Comparison of ENCODE assay signal across 24 cellular contexts in the genomic region with DNA sequence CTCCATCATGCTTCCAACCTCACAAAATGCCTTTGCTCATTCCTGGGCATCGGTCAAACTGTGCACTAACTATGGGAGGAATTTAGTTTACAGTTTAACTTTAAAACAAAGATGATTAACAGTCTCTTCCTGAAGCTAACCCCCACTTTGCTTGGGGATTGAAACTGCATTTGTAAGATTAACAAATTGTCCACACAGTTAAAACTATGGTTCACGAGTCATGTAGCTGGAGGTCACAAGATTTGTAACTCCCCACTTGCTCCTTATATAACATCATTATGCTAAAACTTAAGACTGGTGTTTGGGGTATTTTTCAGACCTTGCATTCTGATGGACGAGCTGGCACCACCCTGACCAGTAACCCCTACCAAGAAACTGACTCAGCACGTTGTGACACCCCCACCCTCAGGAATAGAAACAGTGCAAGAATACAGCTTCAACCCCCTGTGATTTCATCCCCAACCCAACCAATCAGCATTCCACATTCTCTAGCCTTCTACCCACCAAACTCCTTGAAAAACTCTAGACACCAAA.
A peak's percentile ranks its signal among the peaks of the same experiment; 100 is the strongest.
DNase-seq lines count a peak whose midpoint lies in the region; ATAC-seq, FAIRE-seq and TF ChIP-seq lines count a peak whose summit lies in the region.
"Had no signal": no experiment of that assay in that cellular context is flagged by ENCODE, and none has a peak within 500 bp of the region (broad histone marks: within the 10 kb centered on the region; RNA-seq: fewer than 3 reads in every experiment).

No MANE protein-coding gene starts in this region.

- TF ChIP-seq EP300 in H1 (IDR thresholded peaks at IDR 0.05; ENCODE audit: borderline replicate concordance in 1 of 2, low read depth in 2 of 2, low read length in 2 of 2), result no peak

- no peak for TF ChIP-seq RAD21 in H1 (IDR thresholded peaks at IDR 0.05 in 1 of 2, conservative IDR thresholded peaks at IDR 0.05 in 1 of 2; ENCODE audit: low read depth in 2 of 2, low read length in 2 of 2)

- H3K9me3 Mint-ChIP-seq in activated naive CD8-positive, alpha-beta T cell treated with anti-CD3 and anti-CD28 coated beads for 36 hours, result no peaks in the 10 kb centered on the region
- no peaks in the 10 kb centered on the region for H3K9me3 Mint-ChIP-seq in activated naive CD8-positive, alpha-beta T cell treated with anti-CD3 and anti-CD28 coated beads, Interleukin-2, amount 50 U/mL, for 24 hours
- no peaks in the 10 kb centered on the region for H3K9me3 Mint-ChIP-seq in activated T-cell treated with anti-CD3 and anti-CD28 coated beads, Interleukin-2, amount 50 U/mL, for 24 hours
- H3K9me3 Mint-ChIP-seq: activated CD8-positive, alpha-beta T cell treated with anti-CD3 and anti-CD28 coated beads for 36 hours; CD4-positive, alpha-beta memory T cell; endodermal cell; immature natural killer cell; T-cell; WTC11 had no signal

- no peaks in the 10 kb centered on the region for H3K23me2 ChIP-seq in H1 (ENCODE audit: low read depth, low read length)

- peak overlapping the region; percentile 57 for H3K27ac Mint-ChIP-seq in activated naive CD8-positive, alpha-beta T cell treated with anti-CD3 and anti-CD28 coated beads for 36 hours
- no peak overlapping the region for H3K27ac Mint-ChIP-seq in activated naive CD8-positive, alpha-beta T cell treated with anti-CD3 and anti-CD28 coated beads, Interleukin-2, amount 50 U/mL, for 24 hours
- no peak overlapping the region for H3K27ac Mint-ChIP-seq in activated T-cell treated with anti-CD3 and anti-CD28 coated beads, Interleukin-2, amount 50 U/mL, for 24 hours
- H3K27ac Mint-ChIP-seq: activated CD8-positive, alpha-beta T cell treated with anti-CD3 and anti-CD28 coated beads for 36 hours; endodermal cell; immature natural killer cell; T-cell; WTC11 had no signal

- no peak overlapping the region for H2AFZ ChIP-seq in H1 (ENCODE audit: low read length)
- H2AFZ ChIP-seq: parathyroid adenoma had no signal

- H2BK12ac ChIP-seq in H1 (ENCODE audit: low read depth, low read length), result no peak overlapping the region

- H3K27me3 Mint-ChIP-seq in activated naive CD8-positive, alpha-beta T cell treated with anti-CD3 and anti-CD28 coated beads for 36 hours, result no peaks in the 10 kb centered on the region
- no peaks in the 10 kb centered on the region for H3K27me3 Mint-ChIP-seq in activated naive CD8-positive, alpha-beta T cell treated with anti-CD3 and anti-CD28 coated beads, Interleukin-2, amount 50 U/mL, for 24 hours
- no peaks in the 10 kb centered on the region for H3K27me3 Mint-ChIP-seq in activated T-cell treated with anti-CD3 and anti-CD28 coated beads, Interleukin-2, amount 50 U/mL, for 24 hours
- H3K27me3 Mint-ChIP-seq: activated CD8-positive, alpha-beta T cell treated with anti-CD3 and anti-CD28 coated beads for 36 hours; CD4-positive, alpha-beta memory T cell; T-cell had no signal

- intact Hi-C loops in left lung (cut with DNase I), result no loop called here

- peaks cover 12% of the 10 kb centered on the region for H3K36me3 Mint-ChIP-seq in activated naive CD8-positive, alpha-beta T cell treated with anti-CD3 and anti-CD28 coated beads for 36 hours
- peaks cover 14% of the 10 kb centered on the region for H3K36me3 Mint-ChIP-seq in activated naive CD8-positive, alpha-beta T cell treated with anti-CD3 and anti-CD28 coated beads, Interleukin-2, amount 50 U/mL, for 24 hours (ENCODE audit: low read depth)
- peaks cover 12% of the 10 kb centered on the region for H3K36me3 Mint-ChIP-seq in activated T-cell treated with anti-CD3 and anti-CD28 coated beads, Interleukin-2, amount 50 U/mL, for 24 hours (ENCODE audit: low read depth)
- H3K36me3 Mint-ChIP-seq: WTC11 had no signal

- no peak overlapping the region for H3K4me3 Mint-ChIP-seq in activated naive CD8-positive, alpha-beta T cell treated with anti-CD3 and anti-CD28 coated beads for 36 hours
- H3K4me3 Mint-ChIP-seq in activated naive CD8-positive, alpha-beta T cell treated with anti-CD3 and anti-CD28 coated beads, Interleukin-2, amount 50 U/mL, for 24 hours, result no peak overlapping the region
- H3K4me3 Mint-ChIP-seq in activated T-cell treated with anti-CD3 and anti-CD28 coated beads, Interleukin-2, amount 50 U/mL, for 24 hours, result no peak overlapping the region
- H3K4me3 Mint-ChIP-seq: activated CD8-positive, alpha-beta T cell treated with anti-CD3 and anti-CD28 coated beads for 36 hours; CD4-positive, alpha-beta memory T cell; endodermal cell; immature natural killer cell; T-cell; WTC11 had no signal

- no peaks in the 10 kb centered on the region for H4K20me1 ChIP-seq in H1 (replicated peaks in 1 of 2; ENCODE audit: control insufficient read depth in 1 of 2, insufficient read depth in 2 of 2, low read length in 2 of 2)

- H2BK20ac ChIP-seq in H1 (ENCODE audit: low read length), result no peak overlapping the region

- no peak overlapping the region for H2BK120ac ChIP-seq in H1 (replicated peaks; ENCODE audit: low read depth, low read length)

- no peak for ATAC-seq in activated naive CD8-positive, alpha-beta T cell treated with anti-CD3 and anti-CD28 coated beads, Interleukin-2, amount 50 U/mL, for 24 hours
- ATAC-seq in HG03196 (IDR thresholded peaks at IDR 0.05; ENCODE audit: unreplicated experiment), result no peak
- ATAC-seq in left lung, result no peak
- ATAC-seq: activated CD8-positive, alpha-beta T cell treated with anti-CD3 and anti-CD28 coated beads for 36 hours; mucosa of descending colon; T-cell; WTC11 had no signal

- H3K4me3 ChIP-seq in H1 (ENCODE audit: extremely low read depth in 1 of 4, insufficient read depth in 2 of 4, low read depth in 3 of 4, low read length in 4 of 4) (no peak overlapping the region), left lung (no peak overlapping the region)
- H3K4me3 ChIP-seq: mucosa of descending colon, thyroid gland had no signal

- no peaks in the 10 kb centered on the region for H3K27me3 ChIP-seq in H1 (replicated peaks in 1 of 4; ENCODE audit: control insufficient read depth in 3 of 4, extremely low read depth in 1 of 4, insufficient read depth in 3 of 4, low read length in 3 of 4)
- H3K27me3 ChIP-seq in left lung, result no peaks in the 10 kb centered on the region
- H3K27me3 ChIP-seq: thyroid gland had no signal

- H3K23ac ChIP-seq in H1 (ENCODE audit: insufficient read length), result no peak overlapping the region

- CTCF ChIA-PET in H1 (lab: Charles Lee; ENCODE audit: partially characterized antibody), result no interaction called here

- no peak overlapping the region for H3K4ac ChIP-seq in H1 (replicated peaks; ENCODE audit: insufficient read length, low read depth, low read length)

- H3K27ac ChIP-seq in H1 (ENCODE audit: low read depth, low read length) (no peak overlapping the region), left lung (no peak overlapping the region)
- H3K27ac ChIP-seq: 22Rv1, parathyroid adenoma, thyroid gland had no signal

- no peaks in the 10 kb centered on the region for H3K79me2 ChIP-seq in H1 (ENCODE audit: control insufficient read depth in 1 of 2, insufficient read depth in 2 of 2, low read length in 2 of 2)
- H3K79me2 ChIP-seq: parathyroid adenoma had no signal

- no peaks in the 10 kb centered on the region for H3K4me1 Mint-ChIP-seq in activated naive CD8-positive, alpha-beta T cell treated with anti-CD3 and anti-CD28 coated beads for 36 hours
- H3K4me1 Mint-ChIP-seq in activated naive CD8-positive, alpha-beta T cell treated with anti-CD3 and anti-CD28 coated beads, Interleukin-2, amount 50 U/mL, for 24 hours, result no peaks in the 10 kb centered on the region
- H3K4me1 Mint-ChIP-seq in activated T-cell treated with anti-CD3 and anti-CD28 coated beads, Interleukin-2, amount 50 U/mL, for 24 hours (ENCODE audit: low read depth), result no peaks in the 10 kb centered on the region
- H3K4me1 Mint-ChIP-seq: CD4-positive, alpha-beta memory T cell had no signal

- WGBS in H1 (ENCODE audit: extremely low coverage in 1 of 2, insufficient coverage in 1 of 2, insufficient read length in 1 of 2, insufficient replicate concordance in 2 of 2, low coverage in 1 of 2, low lambda C conversion rate in 2 of 2, missing lambda C conversion rate in 1 of 2), 2 experiments, result 64% methylated on average over 4 of the region's 4 CpGs; no CpG with 5 or more reads in 1 of the 2 experiments

- H3K4me1 ChIP-seq in H1 (replicated peaks in 1 of 4; ENCODE audit: control insufficient read depth in 3 of 4, insufficient read depth in 4 of 4, low read length in 3 of 4) (no peaks in the 10 kb centered on the region), left lung (no peaks in the 10 kb centered on the region)
- H3K4me1 ChIP-seq: parathyroid adenoma, thyroid gland had no signal

- no peak overlapping the region for H4K5ac ChIP-seq in H1 (ENCODE audit: insufficient read length, low read depth, low read length)

- H3K79me1 ChIP-seq in H1 (ENCODE audit: low read depth, low read length), result no peaks in the 10 kb centered on the region

- H3K4me2 ChIP-seq in H1 (ENCODE audit: insufficient read depth in 1 of 2, low read depth in 2 of 2, low read length in 2 of 2), result no peak overlapping the region

- no peak for FAIRE-seq in H1 (lab: Jason Lieb, UNC)

- H2BK15ac ChIP-seq in H1 (ENCODE audit: low read length), result no peak overlapping the region

- no peak overlapping the region for H3K18ac ChIP-seq in H1 (ENCODE audit: extremely low read depth, low read length)

- H2AK5ac ChIP-seq in H1 (ENCODE audit: low read depth, low read length), result no peak overlapping the region

- H4K91ac ChIP-seq in H1 (replicated peaks; ENCODE audit: insufficient read length, low read length), result no peak overlapping the region

- H3K36me3 ChIP-seq in H1 (ENCODE audit: control insufficient read depth in 2 of 4, insufficient read depth in 4 of 4, low read length in 3 of 4) (no peaks in the 10 kb centered on the region), left lung (no peaks in the 10 kb centered on the region)
- H3K36me3 ChIP-seq: thyroid gland had no signal

- H3K9me3 ChIP-seq in H1 (ENCODE audit: insufficient read depth in 2 of 2, low read depth in 1 of 2, low read length in 1 of 2) (no peaks in the 10 kb centered on the region), left lung (no peaks in the 10 kb centered on the region)
- H3K9me3 ChIP-seq: mucosa of descending colon, thyroid gland had no signal

- H3K56ac ChIP-seq in H1 (replicated peaks; ENCODE audit: insufficient read length, low read depth, low read length), result no peak overlapping the region

- DNase-seq in activated naive CD8-positive, alpha-beta T cell treated with anti-CD3 and anti-CD28 coated beads for 36 hours, result no peak
- no peak for DNase-seq in activated naive CD8-positive, alpha-beta T cell treated with anti-CD3 and anti-CD28 coated beads, Interleukin-2, amount 50 U/mL, for 24 hours
- DNase-seq in H1 (ENCODE audit: low read depth in 1 of 2, low spot score in 2 of 2) (no peak), left kidney (ENCODE audit: low read depth, low spot score) (peak; percentile 60), left lung (no peak), MV-4-11 (lab: John Stamatoyannopoulos, UW) (no peak)
- DNase-seq in activated T-cell treated with anti-CD3 and anti-CD28 coated beads, Interleukin-2, amount 50 U/mL, for 24 hours, result no peak
- DNase-seq: activated CD8-positive, alpha-beta T cell treated with anti-CD3 and anti-CD28 coated beads for 36 hours; amniotic stem cell; CD4-positive, alpha-beta memory T cell; cerebellar nuclear complex; DMS79 treated with DMSO at 0.1 percent for 48 hours; endodermal cell; immature natural killer cell; KBM-7; mucosa of descending colon; NCI-H1092 treated with DMSO at 0.1 percent for 48 hours; NCI-H2227 treated with DMSO at 0.1 percent for 48 hours; T-cell; thyroid gland had no signal

- no peak overlapping the region for H3K9ac ChIP-seq in H1 (replicated peaks in 1 of 4; ENCODE audit: extremely low read depth in 1 of 4, low read depth in 3 of 4, low read length in 3 of 4)
- H3K9ac ChIP-seq: parathyroid adenoma had no signal

- no peak overlapping the region for H3K14ac ChIP-seq in H1 (ENCODE audit: insufficient read length)

- TF ChIP-seq CTCF in H1 (IDR thresholded peaks at IDR 0.05; ENCODE audit: control extremely low read depth in 1 of 3, insufficient read depth in 1 of 3, low read depth in 1 of 3, low read length in 3 of 3) (no peak), left lung (IDR thresholded peaks at IDR 0.05) (no peak)

- H2BK5ac ChIP-seq in H1 (ENCODE audit: low read depth, low read length), result no peak overlapping the region

- POLR2A ChIA-PET in H1 (lab: Charles Lee; ENCODE audit: partially characterized antibody), result no interaction called here

- no peak overlapping the region for H4K8ac ChIP-seq in H1 (ENCODE audit: extremely low read depth, insufficient read depth, low read length)

- TF ChIP-seq POLR2A in H1 (IDR thresholded peaks at IDR 0.05; ENCODE audit: control extremely low read depth in 1 of 2, low read depth in 2 of 2, low read length in 2 of 2), result no peak
